Comparison of ENCODE assay signal across 20 cellular contexts in the genomic region with DNA sequence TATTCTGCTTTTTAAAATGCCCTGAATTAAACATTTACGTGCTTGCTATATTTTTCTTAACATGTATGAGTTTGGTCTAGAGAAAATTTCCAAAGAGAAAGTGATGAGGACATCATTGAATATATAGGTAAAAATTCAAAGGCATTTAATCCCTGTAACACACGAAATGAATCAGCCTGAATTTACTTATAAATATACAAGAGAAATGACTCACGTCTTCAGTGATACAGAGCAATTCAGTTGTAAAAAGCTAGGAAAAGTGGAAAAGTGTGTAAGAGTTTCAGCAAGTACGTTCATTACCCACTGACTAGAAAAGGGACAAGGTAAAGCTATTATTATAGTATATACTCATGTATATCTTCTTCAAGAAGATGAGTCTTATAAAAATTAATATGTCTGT.
DNase-seq lines count a peak whose midpoint lies in the region; ATAC-seq, FAIRE-seq and TF ChIP-seq lines count a peak whose summit lies in the region.
"Had no signal": no experiment of that assay in that cellular context is flagged by ENCODE, and none has a peak within 500 bp of the region (broad histone marks: within the 10 kb centered on the region; RNA-seq: fewer than 3 reads in every experiment).

No MANE protein-coding gene starts in this region.

- H3K27me3 ChIP-seq in GM23248 (replicated peaks; ENCODE audit: insufficient read depth) (no peaks in the 10 kb centered on the region), SJSA1 (replicated peaks) (no peaks in the 10 kb centered on the region), endothelial cell of umbilical vein (ENCODE audit: control insufficient read depth in 2 of 2, insufficient read depth in 2 of 2, low read length in 2 of 2) (no peaks in the 10 kb centered on the region), osteoblast (ENCODE audit: insufficient read depth, low read length) (no peaks in the 10 kb centered on the region), neural progenitor cell (no peaks in the 10 kb centered on the region)
- H3K27me3 ChIP-seq: SJCRH30, suprapubic skin had no signal

- H3K36me3 ChIP-seq in GM23248 (ENCODE audit: low read depth): no peaks in the 10 kb centered on the region
- peaks cover 21% of the 10 kb centered on the region for H3K36me3 ChIP-seq in SJSA1
- H3K36me3 ChIP-seq in endothelial cell of umbilical vein (ENCODE audit: control insufficient read depth in 2 of 2, extremely low read depth in 1 of 2, insufficient read depth in 2 of 2, low read length in 2 of 2): peaks cover 0 to 13% of the 10 kb centered on the region in 2 experiments
- H3K36me3 ChIP-seq in osteoblast (ENCODE audit: insufficient read depth, low read length): peaks cover 5% of the 10 kb centered on the region
- H3K36me3 ChIP-seq in neural progenitor cell: peaks cover 28% of the 10 kb centered on the region
- H3K36me3 ChIP-seq: SJCRH30 had no signal

- H3K9me3 Mint-ChIP-seq in neural progenitor cell: peaks cover 15% of the 10 kb centered on the region
- H3K9me3 Mint-ChIP-seq in WTC11: peaks cover 30% of the 10 kb centered on the region

- POLR2A ChIA-PET in endothelial cell of umbilical vein (lab: Charles Lee) (no interaction called here), WTC11 (lab: Charles Lee) (no interaction called here)

- no peak overlapping the region for H3K27ac Mint-ChIP-seq in neural progenitor cell
- no peak overlapping the region for H3K27ac Mint-ChIP-seq in WTC11
- H3K27ac Mint-ChIP-seq: activated naive CD4-positive, alpha-beta T cell treated with anti-CD3 and anti-CD28 coated beads, Interleukin-2, amount 10 ng/mL, durations not matched to agents 7 days and 5 days; T-helper 2 cell treated with Interferon-gamma antibody and Interleukin-4, amounts not matched to agents 5 μg/mL and 100 μg/mL, for 36 hours had no signal

- H3K4me3 Mint-ChIP-seq in neural progenitor cell (no peak overlapping the region), WTC11 (no peak overlapping the region)
- H3K4me3 Mint-ChIP-seq: activated naive CD4-positive, alpha-beta T cell treated with anti-CD3 and anti-CD28 coated beads, Interleukin-2, amount 10 ng/mL, durations not matched to agents 7 days and 5 days; activated T-cell treated with anti-CD3 and anti-CD28 coated beads, Interleukin-2, amount 50 U/mL, for 4 hours; neural crest cell; T-helper 2 cell treated with Interferon-gamma antibody and Interleukin-4, amounts not matched to agents 5 μg/mL and 100 μg/mL, for 36 hours had no signal

- no peaks in the 10 kb centered on the region for H3K9me2 ChIP-seq in GM23248 (ENCODE audit: insufficient read depth)

- H4K20me1 ChIP-seq in GM23248 (ENCODE audit: insufficient read depth) (no peaks in the 10 kb centered on the region), endothelial cell of umbilical vein (replicated peaks; ENCODE audit: control insufficient read depth, extremely low read depth, insufficient read depth, low read length) (no peaks in the 10 kb centered on the region), osteoblast (ENCODE audit: insufficient read depth, low read length) (no peaks in the 10 kb centered on the region), neural progenitor cell (ENCODE audit: low read depth) (no peaks in the 10 kb centered on the region)

- H3K9me3 ChIP-seq in GM23248 (ENCODE audit: low read depth) (no peaks in the 10 kb centered on the region), SJSA1 (replicated peaks) (no peaks in the 10 kb centered on the region), endothelial cell of umbilical vein (replicated peaks; ENCODE audit: control insufficient read depth, insufficient read depth, low read length) (no peaks in the 10 kb centered on the region), osteoblast (ENCODE audit: low read depth, low read length) (no peaks in the 10 kb centered on the region), neural progenitor cell (ENCODE audit: low read depth) (no peaks in the 10 kb centered on the region)
- H3K9me3 ChIP-seq: mucosa of descending colon, SJCRH30, suprapubic skin had no signal

- 0 out of 2 replicates have a peak overlapping the region, but pooled peaks have one; percentile 0 for H3K9ac ChIP-seq in GM23248
- no peak overlapping the region for H3K9ac ChIP-seq in endothelial cell of umbilical vein (replicated peaks; ENCODE audit: extremely low read depth, insufficient read depth, low read length)
- H3K9ac ChIP-seq in neural progenitor cell: no peak overlapping the region

- no peak for ATAC-seq in GM18858 (IDR thresholded peaks at IDR 0.05; ENCODE audit: unreplicated experiment)
- ATAC-seq in left lobe of liver: no peak
- ATAC-seq in WTC11: no peak
- ATAC-seq: activated CD4-positive, CD25-positive, alpha-beta regulatory T cell treated with anti-CD3 and anti-CD28 coated beads, Interleukin-2, amount 50 U/mL, for 24 hours; activated T-cell treated with anti-CD3 and anti-CD28 coated beads, Interleukin-2, amount 50 U/mL, for 4 hours; mucosa of descending colon had no signal

- no peak for TF ChIP-seq POLR2A in endothelial cell of umbilical vein (IDR thresholded peaks at IDR 0.05; ENCODE audit: low read depth, low read length)

- H3K4me1 ChIP-seq in GM23248 (ENCODE audit: insufficient read depth): peaks cover 24% of the 10 kb centered on the region
- H3K4me1 ChIP-seq in SJSA1 (replicated peaks): peaks cover 16% of the 10 kb centered on the region
- peaks cover 22% of the 10 kb centered on the region for H3K4me1 ChIP-seq in endothelial cell of umbilical vein (ENCODE audit: control insufficient read depth, extremely low read depth, insufficient read depth, low read length)
- H3K4me1 ChIP-seq in osteoblast (ENCODE audit: insufficient read depth, low read length): peaks cover 18% of the 10 kb centered on the region
- no peaks in the 10 kb centered on the region for H3K4me1 ChIP-seq in neural progenitor cell

- H3K36me3 Mint-ChIP-seq in neural progenitor cell (peaks cover 43% of the 10 kb centered on the region), WTC11 (peaks cover 60% of the 10 kb centered on the region)

- H3K79me2 ChIP-seq in GM23248 (ENCODE audit: insufficient read depth) (no peaks in the 10 kb centered on the region), endothelial cell of umbilical vein (ENCODE audit: control insufficient read depth, insufficient read depth, low read length) (no peaks in the 10 kb centered on the region), osteoblast (ENCODE audit: insufficient read depth, low read length) (no peaks in the 10 kb centered on the region), neural progenitor cell (ENCODE audit: low read depth) (no peaks in the 10 kb centered on the region)

- dilution Hi-C loops in endothelial cell of umbilical vein (cut with MboI; ENCODE audit: extremely low pct_ligation_motif_present, low sequenced_read_pairs): no loop called here

- H2AFZ ChIP-seq in GM23248: no peak overlapping the region
- H2AFZ ChIP-seq in endothelial cell of umbilical vein (ENCODE audit: low read depth, low read length): no peak overlapping the region
- H2AFZ ChIP-seq in osteoblast (ENCODE audit: low read length): no peak overlapping the region
- no peak overlapping the region for H2AFZ ChIP-seq in neural progenitor cell (replicated peaks)

- H3K4me3 ChIP-seq in GM23248 (no peak overlapping the region), SJSA1 (no peak overlapping the region), endothelial cell of umbilical vein (replicated peaks in 1 of 3; ENCODE audit: insufficient read depth in 1 of 3, low read depth in 1 of 3, low read length in 3 of 3) (no peak overlapping the region), osteoblast (ENCODE audit: insufficient read depth, low read length) (no peak overlapping the region), neural progenitor cell (no peak overlapping the region)
- H3K4me3 ChIP-seq: mucosa of descending colon, SJCRH30, suprapubic skin had no signal

- H3K9me1 ChIP-seq in endothelial cell of umbilical vein (replicated peaks; ENCODE audit: control insufficient read depth, extremely low read depth, insufficient read depth, low read length): no peaks in the 10 kb centered on the region

- H3F3A ChIP-seq in GM23248 (ENCODE audit: insufficient read depth) (peaks cover 5% of the 10 kb centered on the region; the same call in 1 of the 2 replicates), neural progenitor cell (ENCODE audit: low read depth) (no peaks in the 10 kb centered on the region)

- H3K27ac ChIP-seq in GM23248 (peak overlapping the region; percentile 1; the same call in 1 of the 2 replicates), SJSA1 (peak overlapping the region; percentile 40), endothelial cell of umbilical vein (ENCODE audit: insufficient read depth, low read depth, low read length) (peak overlapping the region; percentile 15), osteoblast (ENCODE audit: low read depth, low read length) (peak overlapping the region; percentile 61), neural progenitor cell (no peak overlapping the region)
- H3K27ac ChIP-seq: SJCRH30, suprapubic skin had no signal

- in situ Hi-C loops in GM23248 (cut with MboI): no loop called here

- no TSS peak for BruUV-seq in endothelial cell of umbilical vein (replicated peaks; lab: Mats Ljungman, UMichigan)

- TF ChIP-seq CTCF in endothelial cell of umbilical vein (IDR thresholded peaks at IDR 0.05; ENCODE audit: extremely low read depth in 1 of 2, insufficient read depth in 1 of 2, low read depth in 1 of 2, low read length in 2 of 2) (no peak), osteoblast (IDR thresholded peaks at IDR 0.05; ENCODE audit: extremely low read depth, low read depth, low read length) (no peak), neural progenitor cell (IDR thresholded peaks at IDR 0.05) (no peak), WTC11 (IDR thresholded peaks at IDR 0.05) (no peak)

- FAIRE-seq in endothelial cell of umbilical vein (lab: Jason Lieb, UNC): no peak
- FAIRE-seq: GM18507 had no signal

- H3K4me1 Mint-ChIP-seq in neural progenitor cell: no peaks in the 10 kb centered on the region
- H3K4me1 Mint-ChIP-seq in WTC11: peaks cover 6% of the 10 kb centered on the region

- WGBS in GM23248 (ENCODE audit: low coverage in 1 of 2, low lambda C conversion rate in 2 of 2, missing lambda C conversion rate in 2 of 2), 2 experiments: 45 to 47% methylated on average over 4 of the region's 4 CpGs

- intact Hi-C loops in endothelial cell of umbilical vein (cut with micrococcal nuclease): no loop called here

- peak overlapping the region; percentile 15 for H3K4me2 ChIP-seq in GM23248 (ENCODE audit: unreplicated experiment)
- H3K4me2 ChIP-seq in endothelial cell of umbilical vein (ENCODE audit: insufficient read depth, low read length): peak overlapping the region; percentile 33
- peak overlapping the region; percentile 27 for H3K4me2 ChIP-seq in osteoblast (ENCODE audit: insufficient read depth, low read length)
- H3K4me2 ChIP-seq in neural progenitor cell: no peak overlapping the region

- H3K27me3 Mint-ChIP-seq in neural progenitor cell (ENCODE audit: insufficient read depth, low read depth) (no peaks in the 10 kb centered on the region), WTC11 (ENCODE audit: low read depth) (no peaks in the 10 kb centered on the region; the same call in 1 of the 2 replicates)
- H3K27me3 Mint-ChIP-seq: activated naive CD4-positive, alpha-beta T cell treated with anti-CD3 and anti-CD28 coated beads, Interleukin-2, amount 10 ng/mL, durations not matched to agents 7 days and 5 days had no signal

- DNase-seq in GM23248: peak; percentile 78
- peak in 1 of 2 experiments; percentile 36 for DNase-seq in SJSA1 (ENCODE audit: low read depth in 1 of 2, low spot score in 2 of 2)
- DNase-seq in endothelial cell of umbilical vein (ENCODE audit: low read depth, low spot score): peak; percentile 26
- DNase-seq in osteoblast (ENCODE audit: insufficient read length, low spot score, missing footprints): no peak
- no peak for DNase-seq in neural progenitor cell (ENCODE audit: low spot score)
- DNase-seq in left lobe of liver (ENCODE audit: low spot score): no peak
- no peak for DNase-seq in WTC11 (ENCODE audit: low spot score)
- DNase-seq: activated naive CD4-positive, alpha-beta T cell treated with anti-CD3 and anti-CD28 coated beads, Interleukin-2, amount 10 ng/mL, durations not matched to agents 7 days and 5 days; activated T-cell treated with anti-CD3 and anti-CD28 coated beads, Interleukin-2, amount 50 U/mL, for 4 hours; NCI-H2171; SJCRH30; stimulated activated CD4-positive, alpha-beta T cell treated with anti-CD3 and anti-CD28 coated beads, Interleukin-12 subunit alpha, Interleukin-12 subunit beta, amount 100 ng/mL, for 4 hours; stimulated activated CD8-positive, alpha-beta memory T cell treated with anti-CD3 and anti-CD28 coated beads, Interleukin-4, amount 100 ng/mL, for 48 hours had no signal

- CTCF ChIA-PET in endothelial cell of umbilical vein (lab: Charles Lee): interaction anchor here (1.4 kb wide), 1 partner anchor 13 kb away, joined by 4 read pairs; no protein-coding TSS in a partner anchor
- CTCF ChIA-PET in WTC11 (lab: Charles Lee): no interaction called here

Comparison
In these comparisons a context has a peak if more than half of its experiments do, and no peak if none do; other contexts are left out.
1. DNase-seq: peak in GM23248 (single experiment) and endothelial cell of umbilical vein (single experiment); none in osteoblast (single experiment), neural progenitor cell (single experiment), left lobe of liver (single experiment) and WTC11 (single experiment).